In the genomic region with DNA sequence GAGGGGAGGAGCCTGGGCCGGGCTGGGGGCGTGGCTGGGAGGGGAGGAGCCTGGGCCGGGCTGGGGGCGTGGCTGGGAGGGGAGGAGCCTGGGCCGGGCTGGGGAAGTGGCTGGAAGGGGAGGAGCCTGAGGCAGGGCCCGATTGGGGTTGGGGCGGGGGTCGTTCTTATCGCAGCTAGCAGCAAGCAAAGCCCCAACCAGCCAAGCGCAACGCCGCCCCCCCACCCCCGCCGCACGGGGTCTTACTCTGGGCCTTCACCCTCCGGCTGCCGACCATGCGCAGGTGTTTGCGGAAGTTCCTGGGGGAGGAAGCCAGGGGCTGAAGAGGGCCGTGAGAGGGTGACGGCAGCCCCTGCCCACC, we compare ENCODE assay signal across 9 cellular contexts. TPM values are rescaled to one million over a fixed set of nuclear protein-coding genes. Genes with fewer than 3 reads are reported as not detected.
A peak's percentile ranks its signal among the peaks of the same experiment; 100 is the strongest.
DNase-seq lines count a peak whose midpoint lies in the region; ATAC-seq and TF ChIP-seq lines count a peak whose summit lies in the region.
"Had no signal": no experiment of that assay in that cellular context is flagged by ENCODE, and none has a peak within 500 bp of the region (broad histone marks: within the 10 kb centered on the region; RNA-seq: fewer than 3 reads in every experiment).

No MANE protein-coding gene starts in this region.

- H3K9me2 ChIP-seq in HCT116 (ENCODE audit: insufficient read depth), result no peaks in the 10 kb centered on the region

- TF ChIP-seq CTCF in HCT116 (IDR thresholded peaks at IDR 0.05 in 2 of 3, conservative IDR thresholded peaks at IDR 0.05 in 1 of 3; ENCODE audit: borderline replicate concordance in 1 of 3, insufficient read depth in 1 of 3, low read depth in 2 of 3, low read length in 2 of 3), result no peak
- no peak for TF ChIP-seq CTCF in gastroesophageal sphincter (IDR thresholded peaks at IDR 0.05)
- no peak for TF ChIP-seq CTCF in ovary (IDR thresholded peaks at IDR 0.05)
- no peak for TF ChIP-seq CTCF in chondrocyte (IDR thresholded peaks at IDR 0.05)

- no peak for TF ChIP-seq RAD21 in HCT116 (IDR thresholded peaks at IDR 0.05; ENCODE audit: low read depth)

- intact Hi-C loops in HCT116 (cut with micrococcal nuclease) (no loop called here), ovary (cut with DNase I) (no loop called here)

- H3K27ac ChIP-seq in HCT116 (ENCODE audit: low read depth, low read length), result peak overlapping the region; percentile 70
- peak overlapping the region in 3 of 4 donors; percentile 77 to 79 (median 79) for H3K27ac ChIP-seq in gastroesophageal sphincter
- no peak overlapping the region for H3K27ac ChIP-seq in ovary

- peaks cover 4% of the 10 kb centered on the region; the same call in 1 of the 2 replicates for H4K20me1 ChIP-seq in HCT116 (ENCODE audit: insufficient read depth)

- ATAC-seq in HCT116 (peak; percentile 47), gastroesophageal sphincter (peak; percentile 32), GM21619 (IDR thresholded peaks at IDR 0.05; ENCODE audit: unreplicated experiment) (no peak)

- no peaks in the 10 kb centered on the region for H3K9me3 Mint-ChIP-seq in activated CD4-positive, alpha-beta T cell treated with anti-CD3 and anti-CD28 coated beads, Interleukin-2, amount 10 ng/mL, durations not matched to agents 7 days and 5 days
- H3K9me3 Mint-ChIP-seq in chondrocyte (ENCODE audit: low read depth), result no peaks in the 10 kb centered on the region

- RAD21 ChIA-PET in HCT116 (lab: Charles Lee; ENCODE audit: low non-redundant PET in 1 of 2, low total read pairs in 2 of 2, uncharacterized antibody in 2 of 2, unreplicated experiment in 2 of 2), result no interaction called here

- no peak overlapping the region for H2AFZ ChIP-seq in HCT116 (ENCODE audit: low read depth, low read length, poor library complexity, severe bottlenecking)

- H3K36me3 Mint-ChIP-seq in activated CD4-positive, alpha-beta T cell treated with anti-CD3 and anti-CD28 coated beads, Interleukin-2, amount 10 ng/mL, durations not matched to agents 7 days and 5 days (ENCODE audit: low read depth), result peaks cover 14% of the 10 kb centered on the region
- H3K36me3 Mint-ChIP-seq in chondrocyte (ENCODE audit: low read depth), result peaks cover 3% of the 10 kb centered on the region

- H3K4me3 Mint-ChIP-seq in activated CD4-positive, alpha-beta T cell treated with anti-CD3 and anti-CD28 coated beads, Interleukin-2, amount 10 ng/mL, durations not matched to agents 7 days and 5 days, result peak overlapping the region; percentile 58
- H3K4me3 Mint-ChIP-seq in chondrocyte (ENCODE audit: unreplicated experiment), result no peak overlapping the region

- H3K36me3 ChIP-seq in HCT116 (ENCODE audit: control insufficient read depth in 1 of 2, insufficient read depth in 2 of 2, low read length in 2 of 2) (peaks cover 17 to 51% of the 10 kb centered on the region in 2 experiments; a peak in 3 of 4 replicates), gastroesophageal sphincter (peaks cover 0 to 51% of the 10 kb centered on the region in 2 donors), ovary (no peaks in the 10 kb centered on the region)

- no peak for TF ChIP-seq EP300 in gastroesophageal sphincter (IDR thresholded peaks at IDR 0.05)
- TF ChIP-seq EP300 in ovary (IDR thresholded peaks at IDR 0.05), result no peak

- POLR2A ChIA-PET in HCT116 (lab: Charles Lee), result no interaction called here
- POLR2A ChIA-PET in activated CD4-positive, alpha-beta T cell treated with anti-CD3 and anti-CD28 coated beads, Interleukin-2, amount 10 ng/mL, durations not matched to agents 7 days and 5 days (lab: Charles Lee), result no interaction called here

- peak overlapping the region; percentile 40 for H3K4me2 ChIP-seq in HCT116 (ENCODE audit: low read length)

- BruUV-seq in HCT116 (replicated peaks; lab: Mats Ljungman, UMichigan), result no TSS peak

- peaks cover 47% of the 10 kb centered on the region for H3K79me2 ChIP-seq in HCT116 (ENCODE audit: insufficient read depth, low read length)

- no peak overlapping the region; a peak in 1 of 4 replicates for H3K4me3 ChIP-seq in HCT116 (replicated peaks in 1 of 2; ENCODE audit: low read depth in 1 of 2, low read length in 2 of 2)
- peak overlapping the region; percentile 16 to 56 for H3K4me3 ChIP-seq in gastroesophageal sphincter
- peak overlapping the region; percentile 28 for H3K4me3 ChIP-seq in ovary

- WGBS in gastroesophageal sphincter (ENCODE audit: low coverage in 1 of 2), 2 donors, result 0% methylated on average over 1 of the region's 21 CpGs; no CpG with 5 or more reads in 1 of the 2 donors
- WGBS in ovary, 3 donors, result 22 to 29% (median 25%) methylated on average over 19 to 20 of the region's 21 CpGs

- no peaks in the 10 kb centered on the region for H3K9me3 ChIP-seq in HCT116 (ENCODE audit: control insufficient read depth in 1 of 2, insufficient read depth in 1 of 2, low read depth in 1 of 2, low read length in 2 of 2)
- no peaks in the 10 kb centered on the region for H3K9me3 ChIP-seq in gastroesophageal sphincter
- H3K9me3 ChIP-seq in ovary, result no peaks in the 10 kb centered on the region

- no peaks in the 10 kb centered on the region for H3K27me3 ChIP-seq in HCT116 (ENCODE audit: insufficient read depth, low read length)
- H3K27me3 ChIP-seq in gastroesophageal sphincter, result no peaks in the 10 kb centered on the region
- H3K27me3 ChIP-seq in ovary, result no peaks in the 10 kb centered on the region

- CTCF ChIA-PET in HCT116 (lab: Charles Lee), result no interaction called here
- CTCF ChIA-PET in activated CD4-positive, alpha-beta T cell treated with anti-CD3 and anti-CD28 coated beads, Interleukin-2, amount 10 ng/mL, durations not matched to agents 7 days and 5 days (lab: Charles Lee), result interaction anchor here (1.0 to 1.2 kb wide), 2 partner anchors 9 to 31 kb away, joined by 4 to 6 read pairs; partner anchors contain the start of genes EXD3 and NOXA1

- peak overlapping the region; percentile 26; the same call in 1 of the 2 replicates for H3K9ac ChIP-seq in HCT116 (ENCODE audit: low read length)

- TF ChIP-seq POLR2A in HCT116 (IDR thresholded peaks at IDR 0.05; ENCODE audit: borderline replicate concordance, extremely low read depth, insufficient read depth, insufficient read length) (no peak), gastroesophageal sphincter (IDR thresholded peaks at IDR 0.05) (peak in 1 of 2 donors; percentile 23), ovary (IDR thresholded peaks at IDR 0.05) (no peak)

- peak overlapping the region; percentile 85 for H3K27ac Mint-ChIP-seq in activated CD4-positive, alpha-beta T cell treated with anti-CD3 and anti-CD28 coated beads, Interleukin-2, amount 10 ng/mL, durations not matched to agents 7 days and 5 days
- no peak overlapping the region for H3K27ac Mint-ChIP-seq in chondrocyte (ENCODE audit: unreplicated experiment)

- peaks cover 16 to 46% of the 10 kb centered on the region in 2 experiments for H3K4me1 ChIP-seq in HCT116 (ENCODE audit: control insufficient read depth in 1 of 2, insufficient read depth in 2 of 2, low read length in 2 of 2)
- H3K4me1 ChIP-seq in gastroesophageal sphincter, result peaks cover 0 to 59% (median 16%) of the 10 kb centered on the region in 3 donors
- H3K4me1 ChIP-seq in ovary (ENCODE audit: insufficient read depth), result peaks cover 13% of the 10 kb centered on the region

- peaks cover 43% of the 10 kb centered on the region for H3K4me1 Mint-ChIP-seq in activated CD4-positive, alpha-beta T cell treated with anti-CD3 and anti-CD28 coated beads, Interleukin-2, amount 10 ng/mL, durations not matched to agents 7 days and 5 days
- peaks cover 36% of the 10 kb centered on the region for H3K4me1 Mint-ChIP-seq in chondrocyte (ENCODE audit: low read depth)

- DNase-seq in HCT116 (ENCODE audit: low read depth, low spot score) (no peak), ovary (peak; percentile 49 to 81 (median 72)), DMS53 treated with DMSO at 0.1 percent for 48 hours (lab: John Stamatoyannopoulos, UW; ENCODE audit: unreplicated experiment) (no peak), KG1 (lab: John Stamatoyannopoulos, UW) (no peak), chondrocyte (ENCODE audit: low spot score) (no peak)
- peak; percentile 63 for DNase-seq in activated CD4-positive, alpha-beta T cell treated with anti-CD3 and anti-CD28 coated beads, Interleukin-2, amount 10 ng/mL, durations not matched to agents 7 days and 5 days

- no peaks in the 10 kb centered on the region for H3K27me3 Mint-ChIP-seq in activated CD4-positive, alpha-beta T cell treated with anti-CD3 and anti-CD28 coated beads, Interleukin-2, amount 10 ng/mL, durations not matched to agents 7 days and 5 days
- H3K27me3 Mint-ChIP-seq in chondrocyte (ENCODE audit: low read depth), result no peaks in the 10 kb centered on the region

TF ChIP-seq in HCT116, 20 proteins besides CTCF, POLR2A, EP300 and RAD21 (continues in another document):
- TF ChIP-seq POLR2AphosphoS5 (IDR thresholded peaks at IDR 0.05; ENCODE audit: low read depth, low read length) (peak; percentile 30; the same call in 1 of the 2 replicates), SRF (IDR thresholded peaks at IDR 0.05; ENCODE audit: low read depth) (no peak)

RNA-seq across cellular contexts. Expression of gene NSMF, which starts 5.0 kb away (rescaled TPM):
- total RNA-seq in HCT116 (2021; ENCODE audit: unreplicated experiment), result 81.9 TPM
- 55.6 and 65.9 TPM in 2 replicates for polyA plus RNA-seq in HCT116 (2012)
- total RNA-seq in activated CD4-positive, alpha-beta T cell treated with anti-CD3 and anti-CD28 coated beads, Interleukin-2, amount 10 ng/mL, durations not matched to agents 7 days and 5 days, result 10 to 100 TPM; 57.6 to 60.3 TPM
- total RNA-seq in gastroesophageal sphincter, result 10 to 100 TPM; 38.1 to 63.5 (median 49.1) TPM
- total RNA-seq in ovary, result 10 to 100 TPM; 22.9 to 50.3 (median 35.4) TPM
- polyA plus RNA-seq in ovary, result 10 to 100 TPM; 24.0 to 29.5 TPM
- 81.5 to 86.8 TPM (median 86.1 TPM) in 3 replicates for total RNA-seq in chondrocyte

RNA-seq across cellular contexts. Expression of gene ENTPD8, which starts 13.0 kb away (rescaled TPM):
- 1.7 TPM for total RNA-seq in HCT116 (2021; ENCODE audit: unreplicated experiment)
- 1.5 and 1.8 TPM in 2 replicates for polyA plus RNA-seq in HCT116 (2012)
- not detected for total RNA-seq in activated CD4-positive, alpha-beta T cell treated with anti-CD3 and anti-CD28 coated beads, Interleukin-2, amount 10 ng/mL, durations not matched to agents 7 days and 5 days
- under 1 TPM in 1 of 4 donors, not detected in 3; 0.57 TPM for total RNA-seq in gastroesophageal sphincter
- total RNA-seq in ovary, result under 1 TPM in 5 of 7 donors, not detected in 2; 0.10 to 0.57 (median 0.24) TPM
- under 1 TPM in 1 of 2 donors, not detected in 1; 0.11 TPM for polyA plus RNA-seq in ovary
- total RNA-seq in chondrocyte, result 0.10 TPM in 1 of 3 replicates, not detected in the others
- total RNA-seq: RPMI7951 had no signal

RNA-seq across cellular contexts. Expression of gene NOXA1, which starts 30.9 kb away (rescaled TPM):
- 13.2 TPM for total RNA-seq in HCT116 (2021; ENCODE audit: unreplicated experiment)
- 6.2 and 6.5 TPM in 2 replicates for polyA plus RNA-seq in HCT116 (2012)
- 1 to 10 TPM in 1 of 2 experiments, under 1 TPM in 1; 0.46 to 1.1 TPM for total RNA-seq in activated CD4-positive, alpha-beta T cell treated with anti-CD3 and anti-CD28 coated beads, Interleukin-2, amount 10 ng/mL, durations not matched to agents 7 days and 5 days
- total RNA-seq in gastroesophageal sphincter, result 1 to 10 TPM; 1.1 to 4.2 (median 3.0) TPM
- total RNA-seq in ovary, result 10 to 100 TPM in 5 of 7 donors, 1 to 10 TPM in 2; 8.5 to 18.5 (median 13.8) TPM
- 1 to 10 TPM in 1 of 2 donors, not detected in 1; 7.1 TPM for polyA plus RNA-seq in ovary
- total RNA-seq in chondrocyte, result 0.97 to 2.5 TPM (median 2.0 TPM) in 3 replicates
- total RNA-seq: RPMI7951 had no signal

RNA-seq across cellular contexts. Expression of gene EXD3, which starts 31.2 kb away (rescaled TPM):
- 25.4 TPM for total RNA-seq in HCT116 (2021; ENCODE audit: unreplicated experiment)
- polyA plus RNA-seq in HCT116 (2012), result 19.3 and 20.2 TPM in 2 replicates
- 10 to 100 TPM; 10.3 to 13.2 TPM for total RNA-seq in activated CD4-positive, alpha-beta T cell treated with anti-CD3 and anti-CD28 coated beads, Interleukin-2, amount 10 ng/mL, durations not matched to agents 7 days and 5 days
- total RNA-seq in gastroesophageal sphincter, result 10 to 100 TPM in 2 of 4 donors, 1 to 10 TPM in 2; 3.7 to 29.7 (median 10.9) TPM
- 10 to 100 TPM; 19.5 to 30.6 (median 26.2) TPM for total RNA-seq in ovary
- polyA plus RNA-seq in ovary, result 10 to 100 TPM in 1 of 2 donors, 1 to 10 TPM in 1; 1.0 to 19.4 TPM
- 10.7 to 15.7 TPM (median 11.6 TPM) in 3 replicates for total RNA-seq in chondrocyte

Comparison
In these comparisons a context has a peak if more than half of its experiments do, and no peak if none do; other contexts are left out.
1. DNase-seq: peak in activated CD4-positive, alpha-beta T cell treated with anti-CD3 and anti-CD28 coated beads, Interleukin-2, amount 10 ng/mL, durations not matched to agents 7 days and 5 days (single experiment) and ovary (5 of 5); none in HCT116 (single experiment), DMS53 treated with DMSO at 0.1 percent for 48 hours (single experiment), KG1 (single experiment) and chondrocyte (single experiment).
2. H3K27ac ChIP-seq: peak in HCT116 (single experiment) and gastroesophageal sphincter (3 of 4); none in ovary (0 of 2).
3. H3K4me3 ChIP-seq: peak in gastroesophageal sphincter (2 of 2) and ovary (single experiment); none in HCT116 (0 of 2).